In the genomic region with DNA sequence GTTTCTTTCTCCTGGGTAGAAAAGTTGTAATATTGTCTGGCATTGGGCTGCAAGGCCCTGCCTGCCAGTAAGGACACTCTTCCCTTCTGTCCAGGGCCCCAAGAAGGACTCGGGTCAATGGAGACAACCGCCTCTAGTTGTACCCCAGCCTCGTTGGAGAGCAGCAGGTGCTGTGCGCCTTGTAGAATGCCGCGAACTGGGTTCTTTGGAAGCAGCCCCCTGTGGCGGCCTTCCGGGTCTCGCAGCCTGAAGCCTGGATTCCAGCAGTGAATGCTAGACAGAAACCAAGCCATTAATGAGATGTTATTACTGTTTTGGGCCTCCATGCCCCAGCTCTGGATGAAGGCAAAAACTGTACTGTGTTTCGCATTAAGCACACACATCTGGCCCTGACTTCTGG, we compare ENCODE assay signal across 12 cellular contexts. TPM values are rescaled to one million over a fixed set of nuclear protein-coding genes. Genes with fewer than 3 reads are reported as not detected.
DNase-seq lines count a peak whose midpoint lies in the region; ATAC-seq and TF ChIP-seq lines count a peak whose summit lies in the region.
"Had no signal": no experiment of that assay in that cellular context is flagged by ENCODE, and none has a peak within 500 bp of the region (broad histone marks: within the 10 kb centered on the region; RNA-seq: fewer than 3 reads in every experiment).

No MANE protein-coding gene starts in this region.

- peaks cover 8% of the 10 kb centered on the region for H3K4me1 Mint-ChIP-seq in activated CD4-positive, alpha-beta T cell treated with anti-CD3 and anti-CD28 coated beads for 36 hours

- H3K36me3 Mint-ChIP-seq in activated CD4-positive, alpha-beta T cell treated with anti-CD3 and anti-CD28 coated beads for 36 hours (ENCODE audit: low read depth): peaks cover 55% of the 10 kb centered on the region

- peaks cover 24% of the 10 kb centered on the region for H3K4me1 ChIP-seq in foreskin keratinocyte

- POLR2A ChIA-PET in activated CD4-positive, alpha-beta T cell treated with anti-CD3 and anti-CD28 coated beads for 36 hours (lab: Charles Lee): no interaction called here

- H3K27ac ChIP-seq in WERI-Rb-1 (no peak overlapping the region), foreskin keratinocyte (no peak overlapping the region)
- H3K27ac ChIP-seq: PC-9 had no signal

- no peaks in the 10 kb centered on the region for H3K9me3 Mint-ChIP-seq in activated CD4-positive, alpha-beta T cell treated with anti-CD3 and anti-CD28 coated beads for 36 hours (ENCODE audit: low read depth)

- H3K36me3 ChIP-seq in WERI-Rb-1: peaks cover 80% of the 10 kb centered on the region

- DNase-seq in activated CD4-positive, alpha-beta T cell treated with anti-CD3 and anti-CD28 coated beads for 36 hours: no peak
- no peak for DNase-seq in activated CD4-positive, alpha-beta T cell treated with anti-CD3 and anti-CD28 coated beads for 4 hours
- DNase-seq in WERI-Rb-1 (peak; percentile 3), left ventricle myocardium superior (peak; percentile 30), foreskin keratinocyte (no peak)
- peak; percentile 16 for DNase-seq in stimulated activated CD8-positive, alpha-beta memory T cell treated with anti-CD3 and anti-CD28 coated beads, Interleukin-4, amount 100 ng/mL, for 48 hours
- DNase-seq: NCI-H2081 treated with DMSO at 0.1 percent for 48 hours, PC-9 had no signal

- intact Hi-C loops in activated CD4-positive, alpha-beta T cell treated with anti-CD3 and anti-CD28 coated beads for 36 hours (cut with DNase I, micrococcal nuclease): loop anchor here in 1 of 2 experiments (5.0 kb wide), 1 partner anchor 37 kb away; the partner anchor contains the start of gene PLCG1
- intact Hi-C loops in left ventricle myocardium superior (cut with micrococcal nuclease): loop anchor here (5.0 to 10.0 kb wide), 2 partner anchors 163 to 240 kb away; no protein-coding TSS in a partner anchor

- TF ChIP-seq CTCF in WERI-Rb-1 (IDR thresholded peaks at IDR 0.05; ENCODE audit: low read depth, low read length) (no peak), foreskin keratinocyte (conservative IDR thresholded peaks at IDR 0.05) (no peak)

- CTCF ChIA-PET in activated CD4-positive, alpha-beta T cell treated with anti-CD3 and anti-CD28 coated beads for 36 hours (lab: Charles Lee): interaction anchor here (0.7 to 3.8 kb wide), 5 partner anchors 16 to 235 kb away, joined by 3 to 25 read pairs (median 4); no protein-coding TSS in a partner anchor

- ATAC-seq in activated CD4-positive, alpha-beta T cell treated with anti-CD3 and anti-CD28 coated beads for 36 hours: no peak
- no peak for ATAC-seq in left ventricle myocardium superior
- ATAC-seq in foreskin keratinocyte: no peak
- ATAC-seq in HG03457 (IDR thresholded peaks at IDR 0.05; ENCODE audit: unreplicated experiment): no peak
- no peak for ATAC-seq in HG03571 (IDR thresholded peaks at IDR 0.05; ENCODE audit: unreplicated experiment)
- ATAC-seq: K562 had no signal

- H3K27me3 ChIP-seq in WERI-Rb-1 (ENCODE audit: insufficient read depth, low read depth, severe bottlenecking) (no peaks in the 10 kb centered on the region), foreskin keratinocyte (no peaks in the 10 kb centered on the region)

- H3K27ac Mint-ChIP-seq in activated CD4-positive, alpha-beta T cell treated with anti-CD3 and anti-CD28 coated beads for 36 hours: peak overlapping the region; percentile 29

- no peaks in the 10 kb centered on the region for H3K27me3 Mint-ChIP-seq in activated CD4-positive, alpha-beta T cell treated with anti-CD3 and anti-CD28 coated beads for 36 hours

- no peak overlapping the region for H3K4me3 ChIP-seq in WERI-Rb-1 (ENCODE audit: low read depth, low read length)
- H3K4me3 ChIP-seq: K562, PC-9, skin epidermis had no signal

- H3K4me3 Mint-ChIP-seq in activated CD4-positive, alpha-beta T cell treated with anti-CD3 and anti-CD28 coated beads for 36 hours: no peak overlapping the region

- no peaks in the 10 kb centered on the region for H3K9me3 ChIP-seq in WERI-Rb-1 (ENCODE audit: severe bottlenecking)

RNA-seq across cellular contexts. Expression of gene PLCG1, which starts 37.0 kb away (rescaled TPM):
- total RNA-seq in activated CD4-positive, alpha-beta T cell treated with anti-CD3 and anti-CD28 coated beads for 36 hours: 100 to 1,000 TPM; 185 to 230 TPM
- total RNA-seq in left ventricle myocardium superior (56.5 TPM), foreskin keratinocyte (53.5 and 58.9 TPM in 2 replicates)
- polyA plus RNA-seq in foreskin keratinocyte: 25.1 and 29.0 TPM in 2 replicates

Comparison
In these comparisons a context has a peak if more than half of its experiments do, and no peak if none do; other contexts are left out.
1. DNase-seq: peak in WERI-Rb-1 (single experiment), left ventricle myocardium superior (single experiment) and stimulated activated CD8-positive, alpha-beta memory T cell treated with anti-CD3 and anti-CD28 coated beads, Interleukin-4, amount 100 ng/mL, for 48 hours (single experiment); none in activated CD4-positive, alpha-beta T cell treated with anti-CD3 and anti-CD28 coated beads for 36 hours (single experiment), activated CD4-positive, alpha-beta T cell treated with anti-CD3 and anti-CD28 coated beads for 4 hours (0 of 2) and foreskin keratinocyte (0 of 2).